In genomic region chr18:70132999-70133398, GRCh38 we compare ENCODE assay signal across 12 cellular contexts.
DNase-seq lines count a peak whose midpoint lies in the region; ATAC-seq and TF ChIP-seq lines count a peak whose summit lies in the region.
"Had no signal": no experiment of that assay in that cellular context is flagged by ENCODE, and none has a peak within 500 bp of the region (broad histone marks: within the 10 kb centered on the region; RNA-seq: fewer than 3 reads in every experiment).

No MANE protein-coding gene starts in this region.

- H3K4me3 ChIP-seq in adipocyte (ENCODE audit: low read length), result peak overlapping the region; percentile 20
- peak overlapping the region; percentile 23 for H3K4me3 ChIP-seq in skeletal muscle satellite cell (ENCODE audit: low read length)

- no peaks in the 10 kb centered on the region for H3K4me1 Mint-ChIP-seq in endothelial cell (ENCODE audit: unreplicated experiment)

- no peak for TF ChIP-seq CTCF in endothelial cell (IDR thresholded peaks at IDR 0.05; ENCODE audit: unreplicated experiment)

- H3K27me3 Mint-ChIP-seq in endothelial cell (ENCODE audit: unreplicated experiment), result no peaks in the 10 kb centered on the region

- DNase-seq in H4 (ENCODE audit: low spot score), result peak; percentile 83
- peak; percentile 82 for DNase-seq in adipocyte (ENCODE audit: low read depth)
- DNase-seq in fibroblast of the conjunctiva (ENCODE audit: low read depth), result peak; percentile 76
- DNase-seq in NOMO-1 treated with dmso at 0.1 percent for 144 hours (lab: John Stamatoyannopoulos, UW; ENCODE audit: unreplicated experiment), result no peak
- no peak for DNase-seq in medulla oblongata (ENCODE audit: extremely low spot score)
- no peak for DNase-seq in endothelial cell (ENCODE audit: low spot score)
- DNase-seq: activated effector memory CD4-positive, alpha-beta T cell treated with Interleukin-2 at 50 U/mL for 16 hours; NCI-H146; RPMI8226 had no signal

- no peaks in the 10 kb centered on the region for H3K9me3 Mint-ChIP-seq in endothelial cell (ENCODE audit: unreplicated experiment)

- H3K9me3 ChIP-seq in adipocyte (ENCODE audit: control insufficient read depth, low read length) (no peaks in the 10 kb centered on the region), skeletal muscle satellite cell (replicated peaks; ENCODE audit: low read length) (no peaks in the 10 kb centered on the region)

- H3K27me3 ChIP-seq in adipocyte (replicated peaks; ENCODE audit: control insufficient read depth, insufficient read depth, low read length) (no peaks in the 10 kb centered on the region), skeletal muscle satellite cell (ENCODE audit: control insufficient read depth, insufficient read depth, low read length) (no peaks in the 10 kb centered on the region)

- no peak overlapping the region for H3K4me3 Mint-ChIP-seq in endothelial cell (ENCODE audit: unreplicated experiment)

- ATAC-seq in HG03159 (IDR thresholded peaks at IDR 0.05; ENCODE audit: unreplicated experiment), result no peak
- ATAC-seq: activated CD4-positive, CD25-positive, alpha-beta regulatory T cell treated with anti-CD3 and anti-CD28 coated beads, Interleukin-2, amount 50 U/mL, for 24 hours had no signal

- H3K4me1 ChIP-seq in adipocyte (ENCODE audit: control insufficient read depth, insufficient read depth, low read length), result peaks cover 21% of the 10 kb centered on the region
- peaks cover 22% of the 10 kb centered on the region for H3K4me1 ChIP-seq in skeletal muscle satellite cell (ENCODE audit: control insufficient read depth, insufficient read depth, low read length)

- H3K4me2 ChIP-seq in skeletal muscle satellite cell (ENCODE audit: low read length), result peak overlapping the region; percentile 59

- H3K9ac ChIP-seq in adipocyte (ENCODE audit: low read length) (no peak overlapping the region), skeletal muscle satellite cell (ENCODE audit: low read depth, low read length) (peak overlapping the region; percentile 60)

- no peaks in the 10 kb centered on the region for H3K36me3 ChIP-seq in adipocyte (ENCODE audit: control insufficient read depth, insufficient read depth, low read length, severe bottlenecking)
- H3K36me3 ChIP-seq in skeletal muscle satellite cell (ENCODE audit: insufficient read depth, low read length), result no peaks in the 10 kb centered on the region

- no peaks in the 10 kb centered on the region for H3K36me3 Mint-ChIP-seq in endothelial cell (ENCODE audit: low read depth, unreplicated experiment)

- H3K27ac Mint-ChIP-seq in endothelial cell (ENCODE audit: unreplicated experiment), result no peak overlapping the region

Comparison
In these comparisons a context has a peak if more than half of its experiments do, and no peak if none do; other contexts are left out.
1. DNase-seq: peak in H4 (single experiment), adipocyte (single experiment) and fibroblast of the conjunctiva (single experiment); none in NOMO-1 treated with dmso at 0.1 percent for 144 hours (single experiment), medulla oblongata (single experiment) and endothelial cell (single experiment).